Comparison of ENCODE assay signal across 11 cellular contexts in the genomic region with DNA sequence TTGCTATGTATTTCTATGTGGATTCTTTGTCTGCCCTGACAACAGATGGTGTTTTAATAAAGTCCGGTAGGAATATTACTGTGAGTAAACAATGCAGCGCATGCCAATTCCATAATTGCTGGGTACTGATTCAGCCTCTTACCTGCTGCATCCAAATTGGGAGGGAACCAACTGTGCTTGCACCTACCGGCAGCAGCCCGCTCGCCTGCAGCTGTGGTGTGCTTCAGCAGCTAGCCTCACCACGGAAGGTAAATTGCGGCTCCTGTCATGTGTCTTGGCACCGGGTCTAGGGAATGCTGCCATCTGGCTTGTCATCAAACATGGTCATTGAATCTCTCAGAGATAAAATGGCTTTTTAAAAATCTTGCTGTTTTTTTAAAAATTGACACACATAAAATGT.
DNase-seq lines count a peak whose midpoint lies in the region; ATAC-seq, FAIRE-seq and TF ChIP-seq lines count a peak whose summit lies in the region.
"Had no signal": no experiment of that assay in that cellular context is flagged by ENCODE, and none has a peak within 500 bp of the region (broad histone marks: within the 10 kb centered on the region; RNA-seq: fewer than 3 reads in every experiment).

No MANE protein-coding gene starts in this region.

- WGBS in psoas muscle, 3 donors = 22 to 27% (median 27%) methylated on average over 8 of the region's 8 CpGs

- ATAC-seq in psoas muscle (peak in 1 of 4 donors; percentile 42), HG03460 (IDR thresholded peaks at IDR 0.05; ENCODE audit: unreplicated experiment) (no peak), HG02798 (IDR thresholded peaks at IDR 0.05; ENCODE audit: poor library complexity, unreplicated experiment) (no peak)
- ATAC-seq in stimulated activated naive B cell treated with anti-CD40 and anti-IgM and Interleukin-4, amounts not matched to agents 10 μg/mL and 1 μg/mL and 100 μg/mL, for 72 hours (replicated peaks) = no peak
- ATAC-seq: activated CD4-positive, alpha-beta T cell treated with anti-CD3 and anti-CD28 coated beads for 36 hours; gastroesophageal sphincter had no signal

- intact Hi-C loops in psoas muscle (cut with DNase I) = no loop called here

- no peaks in the 10 kb centered on the region for H3K4me1 ChIP-seq in psoas muscle

- FAIRE-seq in HTR-8/SVneo (lab: Jason Lieb, UNC) = peak; percentile 40

- H3K36me3 ChIP-seq in psoas muscle (ENCODE audit: insufficient read depth in 1 of 2, low read depth in 1 of 2) = no peaks in the 10 kb centered on the region
- H3K36me3 ChIP-seq: gastroesophageal sphincter had no signal

- DNase-seq in HTR-8/SVneo (ENCODE audit: insufficient read length, low spot score) (no peak), NCI-H2227 treated with DMSO at 0.1 percent for 48 hours (lab: John Stamatoyannopoulos, UW) (peak; percentile 51), cerebellum (ENCODE audit: low spot score) (peak; percentile 45), psoas muscle (peak; percentile 24 to 53)
- DNase-seq in stimulated activated naive B cell treated with anti-CD40 and anti-IgM and Interleukin-4, amounts not matched to agents 10 μg/mL and 1 μg/mL and 100 μg/mL, for 72 hours = no peak
- no peak for DNase-seq in stimulated activated CD4-positive, alpha-beta T cell treated with anti-CD3 and anti-CD28 coated beads, Interleukin-15, amount 100 ng/mL, for 24 hours
- DNase-seq: activated CD4-positive, alpha-beta T cell treated with anti-CD3 and anti-CD28 coated beads for 36 hours; nephron progenitor cell had no signal

- H3K4me3 Mint-ChIP-seq in stimulated activated naive B cell treated with anti-CD40 and anti-IgM and Interleukin-4, amounts not matched to agents 10 μg/mL and 1 μg/mL and 100 μg/mL, for 72 hours = no peak overlapping the region
- H3K4me3 Mint-ChIP-seq: activated CD4-positive, alpha-beta T cell treated with anti-CD3 and anti-CD28 coated beads for 36 hours; nephron progenitor cell had no signal

- H3K27ac Mint-ChIP-seq in stimulated activated naive B cell treated with anti-CD40 and anti-IgM and Interleukin-4, amounts not matched to agents 10 μg/mL and 1 μg/mL and 100 μg/mL, for 72 hours = no peak overlapping the region
- H3K27ac Mint-ChIP-seq: activated CD4-positive, alpha-beta T cell treated with anti-CD3 and anti-CD28 coated beads for 36 hours; nephron progenitor cell had no signal

- H3K36me3 Mint-ChIP-seq in stimulated activated naive B cell treated with anti-CD40 and anti-IgM and Interleukin-4, amounts not matched to agents 10 μg/mL and 1 μg/mL and 100 μg/mL, for 72 hours = no peaks in the 10 kb centered on the region

- no peak overlapping the region for H3K27ac ChIP-seq in psoas muscle
- H3K27ac ChIP-seq: gastroesophageal sphincter had no signal

- H3K27me3 ChIP-seq in psoas muscle (ENCODE audit: insufficient read depth in 3 of 3, low read length in 2 of 3) = no peaks in the 10 kb centered on the region
- H3K27me3 ChIP-seq: gastroesophageal sphincter had no signal

- no peaks in the 10 kb centered on the region for H3K27me3 Mint-ChIP-seq in stimulated activated naive B cell treated with anti-CD40 and anti-IgM and Interleukin-4, amounts not matched to agents 10 μg/mL and 1 μg/mL and 100 μg/mL, for 72 hours

- H3K4me1 Mint-ChIP-seq in stimulated activated naive B cell treated with anti-CD40 and anti-IgM and Interleukin-4, amounts not matched to agents 10 μg/mL and 1 μg/mL and 100 μg/mL, for 72 hours = no peaks in the 10 kb centered on the region
- H3K4me1 Mint-ChIP-seq: activated CD4-positive, alpha-beta T cell treated with anti-CD3 and anti-CD28 coated beads for 36 hours had no signal

- H3K9me3 ChIP-seq in psoas muscle = peaks cover 6% of the 10 kb centered on the region

- peaks cover 6 to 9% of the 10 kb centered on the region in 2 donors for H3K9me3 Mint-ChIP-seq in stimulated activated naive B cell treated with anti-CD40 and anti-IgM and Interleukin-4, amounts not matched to agents 10 μg/mL and 1 μg/mL and 100 μg/mL, for 72 hours

- peak overlapping the region; percentile 13 for H3K4me3 ChIP-seq in psoas muscle
- H3K4me3 ChIP-seq: gastroesophageal sphincter had no signal

- no peak for TF ChIP-seq CTCF in psoas muscle (IDR thresholded peaks at IDR 0.05)

Comparison
In these comparisons a context has a peak if more than half of its experiments do, and no peak if none do; other contexts are left out.
1. DNase-seq: peak in NCI-H2227 treated with DMSO at 0.1 percent for 48 hours (single experiment), cerebellum (single experiment) and psoas muscle (2 of 2); none in HTR-8/SVneo (single experiment), stimulated activated naive B cell treated with anti-CD40 and anti-IgM and Interleukin-4, amounts not matched to agents 10 μg/mL and 1 μg/mL and 100 μg/mL, for 72 hours (single experiment) and stimulated activated CD4-positive, alpha-beta T cell treated with anti-CD3 and anti-CD28 coated beads, Interleukin-15, amount 100 ng/mL, for 24 hours (single experiment).